In the genomic region with DNA sequence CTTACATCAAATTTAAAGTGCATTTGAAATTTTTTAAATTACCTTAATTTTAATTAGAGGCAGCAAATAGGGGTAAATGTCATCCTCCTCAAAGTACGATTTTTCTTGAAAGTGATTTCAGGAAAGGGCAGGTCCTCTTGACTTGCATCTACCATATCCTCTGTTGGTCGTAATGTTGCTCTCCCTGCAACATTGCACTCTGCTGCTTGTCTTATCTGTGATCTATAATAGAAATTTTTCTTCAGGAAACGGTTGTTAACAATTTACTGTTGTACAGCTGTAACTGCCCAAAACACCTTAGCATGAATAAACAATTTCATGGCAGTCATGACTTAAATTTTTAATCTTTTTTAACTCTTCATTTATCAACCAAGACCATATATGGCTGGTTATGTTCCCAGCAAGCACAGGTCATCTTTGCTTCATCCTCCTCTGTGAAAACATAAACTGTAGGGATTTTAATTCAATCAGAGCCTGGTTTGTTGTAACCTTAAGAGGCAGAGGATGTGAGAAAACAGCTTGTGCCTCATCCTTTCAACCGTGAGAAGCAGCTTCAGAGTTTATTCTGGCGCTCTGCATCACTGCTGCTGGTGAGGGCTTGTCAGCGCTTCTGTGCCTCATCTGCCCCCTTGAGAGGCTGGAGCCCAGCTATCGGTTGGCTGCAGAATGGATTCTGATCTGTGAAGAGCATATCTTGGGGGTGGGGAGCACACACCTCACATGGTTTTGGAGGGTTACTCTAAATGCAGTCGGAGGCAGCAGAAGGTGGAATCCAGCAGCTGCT, we compare ENCODE assay signal across 1 cellular context.
TF ChIP-seq lines count a peak whose summit lies in the region.

No MANE protein-coding gene starts in this region.

TF ChIP-seq in SK-N-SH treated with all-trans-retinoic acid at 6 μM for 48 hours, 23 proteins besides CTCF, POLR2A, EP300 and RAD21 (continued from another document):
- TF ChIP-seq, protein P1, sequence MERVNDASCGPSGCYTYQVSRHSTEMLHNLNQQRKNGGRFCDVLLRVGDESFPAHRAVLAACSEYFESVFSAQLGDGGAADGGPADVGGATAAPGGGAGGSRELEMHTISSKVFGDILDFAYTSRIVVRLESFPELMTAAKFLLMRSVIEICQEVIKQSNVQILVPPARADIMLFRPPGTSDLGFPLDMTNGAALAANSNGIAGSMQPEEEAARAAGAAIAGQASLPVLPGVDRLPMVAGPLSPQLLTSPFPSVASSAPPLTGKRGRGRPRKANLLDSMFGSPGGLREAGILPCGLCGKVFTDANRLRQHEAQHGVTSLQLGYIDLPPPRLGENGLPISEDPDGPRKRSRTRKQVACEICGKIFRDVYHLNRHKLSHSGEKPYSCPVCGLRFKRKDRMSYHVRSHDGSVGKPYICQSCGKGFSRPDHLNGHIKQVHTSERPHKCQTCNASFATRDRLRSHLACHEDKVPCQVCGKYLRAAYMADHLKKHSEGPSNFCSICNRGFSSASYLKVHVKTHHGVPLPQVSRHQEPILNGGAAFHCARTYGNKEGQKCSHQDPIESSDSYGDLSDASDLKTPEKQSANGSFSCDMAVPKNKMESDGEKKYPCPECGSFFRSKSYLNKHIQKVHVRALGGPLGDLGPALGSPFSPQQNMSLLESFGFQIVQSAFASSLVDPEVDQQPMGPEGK (CRISPR knock-in tag; IDR thresholded peaks at IDR 0.05; ENCODE audit: borderline replicate concordance), result no peak
- TF ChIP-seq ZFP30 (CRISPR knock-in tag; IDR thresholded peaks at IDR 0.05), result no peak
